Comparison of ENCODE assay signal across 7 cellular contexts in the genomic region with DNA sequence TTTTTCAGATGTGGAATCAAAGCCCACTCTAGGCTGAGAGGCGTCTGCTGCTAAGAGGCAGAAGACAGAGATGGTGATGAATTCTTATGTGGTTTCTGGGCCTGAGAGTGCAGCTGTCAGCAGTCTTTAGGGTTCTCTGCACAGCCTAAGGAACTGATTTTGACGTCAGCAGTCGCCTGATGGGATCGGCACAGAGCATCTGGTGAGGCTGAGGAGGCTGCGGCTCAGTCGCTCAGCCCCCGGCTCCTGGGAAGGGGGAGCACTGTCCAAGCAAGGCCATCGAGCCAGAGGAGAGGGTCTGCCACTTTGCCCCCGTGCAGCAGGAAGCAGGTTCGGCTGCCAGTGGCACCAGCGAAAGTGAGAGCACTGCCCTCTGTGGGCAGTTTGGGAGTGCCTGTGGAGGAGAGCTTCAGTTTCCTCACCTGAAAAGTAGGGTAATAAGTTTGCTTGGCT.
DNase-seq lines count a peak whose midpoint lies in the region; ATAC-seq, FAIRE-seq and TF ChIP-seq lines count a peak whose summit lies in the region.

No MANE protein-coding gene starts in this region.

- H3K27ac Mint-ChIP-seq in WTC11: no peak overlapping the region

- FAIRE-seq in pancreas (lab: Jason Lieb, UNC): no peak

- H3K27me3 ChIP-seq in HL-60 (ENCODE audit: insufficient read depth, poor library complexity, severe bottlenecking) (no peaks in the 10 kb centered on the region), pancreas (no peaks in the 10 kb centered on the region)

- 78 to 82% methylated on average over 11 of the region's 11 CpGs for WGBS in pancreas, 2 donors

- H3K4me3 Mint-ChIP-seq in WTC11: no peak overlapping the region

- peaks cover 4% of the 10 kb centered on the region; the same call in 1 of the 2 replicates for H3K36me3 Mint-ChIP-seq in WTC11

- H3K36me3 ChIP-seq in pancreas: peaks cover 0 to 1% (median 0%) of the 10 kb centered on the region in 3 donors

- H3K4me1 Mint-ChIP-seq in WTC11: no peaks in the 10 kb centered on the region

- H3K4me1 ChIP-seq in pancreas: peaks cover 11 to 29% (median 28%) of the 10 kb centered on the region in 3 donors

- CTCF ChIA-PET in WTC11 (lab: Charles Lee): interaction anchor here (0.6 to 4.5 kb wide), 15 partner anchors 9 to 192 kb away, joined by 3 to 30 read pairs (median 8); no protein-coding TSS in a partner anchor

- no peaks in the 10 kb centered on the region for H3K9me3 ChIP-seq in pancreas

- no peak for TF ChIP-seq CTCF in HL-60 (IDR thresholded peaks at IDR 0.05; ENCODE audit: insufficient read depth, low read length)
- no peak for TF ChIP-seq CTCF in WTC11 (IDR thresholded peaks at IDR 0.05)
- TF ChIP-seq CTCF in pancreas (IDR thresholded peaks at IDR 0.05): no peak

- no peaks in the 10 kb centered on the region for H3K9me3 Mint-ChIP-seq in WTC11

- DNase-seq in HL-60 (ENCODE audit: low read depth in 1 of 2, low spot score in 1 of 2) (peak in 1 of 2 experiments; percentile 69), WTC11 (ENCODE audit: low spot score) (peak; percentile 42), foreskin melanocyte (peak; percentile 92), pancreas (peak in 2 of 6 donors; percentile 63 to 64), SIG-M5 (lab: John Stamatoyannopoulos, UW) (no peak), HuH-7.5 (ENCODE audit: low spot score) (no peak)

- POLR2A ChIA-PET in WTC11 (lab: Charles Lee): interaction anchor here (1.4 kb wide), 1 partner anchor 24 kb away, joined by 4 read pairs; no protein-coding TSS in a partner anchor

- H3K27ac ChIP-seq in HL-60 (replicated peaks) (peak overlapping the region; percentile 95), pancreas (peak overlapping the region in 3 of 4 donors; percentile 46 to 74 (median 70))

- H3K27me3 Mint-ChIP-seq in WTC11 (ENCODE audit: low read depth): no peaks in the 10 kb centered on the region

- ATAC-seq in WTC11 (peak; percentile 43), pancreas (peak in 3 of 4 donors; percentile 13 to 57 (median 44)), HG02852 (IDR thresholded peaks at IDR 0.05; ENCODE audit: unreplicated experiment) (no peak)

- H3K4me3 ChIP-seq in HL-60 (replicated peaks; ENCODE audit: insufficient read depth, low read length) (no peak overlapping the region), pancreas (no peak overlapping the region)

- intact Hi-C loops in pancreas (cut with DNase I): no loop called here

TF ChIP-seq in WTC11, 78 proteins besides CTCF, POLR2A, EP300 and RAD21:
- TF ChIP-seq GTF2I (CRISPR knock-in tag; conservative IDR thresholded peaks at IDR 0.05) (peak; percentile 77; the same call in 1 of the 2 replicates), ZNF121 (CRISPR knock-in tag; IDR thresholded peaks at IDR 0.05) (peak; percentile 100)
- TF ChIP-seq, protein P1, sequence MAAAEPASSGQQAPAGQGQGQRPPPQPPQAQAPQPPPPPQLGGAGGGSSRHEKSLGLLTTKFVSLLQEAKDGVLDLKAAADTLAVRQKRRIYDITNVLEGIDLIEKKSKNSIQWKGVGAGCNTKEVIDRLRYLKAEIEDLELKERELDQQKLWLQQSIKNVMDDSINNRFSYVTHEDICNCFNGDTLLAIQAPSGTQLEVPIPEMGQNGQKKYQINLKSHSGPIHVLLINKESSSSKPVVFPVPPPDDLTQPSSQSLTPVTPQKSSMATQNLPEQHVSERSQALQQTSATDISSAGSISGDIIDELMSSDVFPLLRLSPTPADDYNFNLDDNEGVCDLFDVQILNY (CRISPR knock-in tag; IDR thresholded peaks at IDR 0.05): no peak

Comparison
In these comparisons a context has a peak if more than half of its experiments do, and no peak if none do; other contexts are left out.
1. DNase-seq: peak in WTC11 (single experiment) and foreskin melanocyte (single experiment); none in SIG-M5 (single experiment) and HuH-7.5 (single experiment).